In the genomic region with DNA sequence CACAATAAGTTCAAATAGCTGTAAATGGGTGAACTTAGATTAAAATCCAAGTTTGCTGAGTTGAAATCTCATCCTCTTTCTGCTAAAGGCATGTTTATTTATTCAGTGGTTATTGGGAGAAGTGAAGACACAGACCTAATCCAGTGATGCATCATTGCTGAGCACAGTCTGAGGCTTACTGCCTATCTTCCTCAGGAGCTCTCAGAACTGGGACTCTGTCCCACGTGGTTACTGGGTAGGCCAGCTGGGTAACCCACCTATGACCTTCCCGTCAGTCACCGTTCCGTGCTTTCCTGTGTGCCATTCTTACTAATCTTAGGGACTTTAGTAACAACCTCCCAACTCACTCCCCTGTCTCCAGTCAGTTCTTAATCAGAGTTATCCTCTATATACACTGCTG, we compare ENCODE assay signal across 21 cellular contexts.
A peak's percentile ranks its signal among the peaks of the same experiment; 100 is the strongest.
DNase-seq lines count a peak whose midpoint lies in the region; ATAC-seq, FAIRE-seq and TF ChIP-seq lines count a peak whose summit lies in the region.
"Had no signal": no experiment of that assay in that cellular context is flagged by ENCODE, and none has a peak within 500 bp of the region (broad histone marks: within the 10 kb centered on the region; RNA-seq: fewer than 3 reads in every experiment).

No MANE protein-coding gene starts in this region.

- intact Hi-C loops in GM12878 (cut with micrococcal nuclease; ENCODE audit: unreplicated experiment) (no loop called here), cardiac septum (cut with DNase I) (no loop called here)
- intact Hi-C loops in activated CD4-positive, alpha-beta T cell treated with anti-CD3 and anti-CD28 coated beads for 36 hours (cut with DNase I, micrococcal nuclease), result no loop called here

- H3K79me1 ChIP-seq in mesenchymal stem cell (replicated peaks; ENCODE audit: low read length, poor library complexity, severe bottlenecking), result no peaks in the 10 kb centered on the region

- H4K91ac ChIP-seq in mesenchymal stem cell (ENCODE audit: low read length), result no peak overlapping the region

- TF ChIP-seq POLR2A in GM12878 (IDR thresholded peaks at IDR 0.05; ENCODE audit: low read depth, low read length), result no peak

- H3K9me3 Mint-ChIP-seq in activated CD4-positive, alpha-beta T cell treated with anti-CD3 and anti-CD28 coated beads for 36 hours (ENCODE audit: low read depth), result peaks cover 5% of the 10 kb centered on the region

- no peak overlapping the region for H3K23ac ChIP-seq in mesenchymal stem cell (ENCODE audit: low read length in 2 of 2)

- no peaks in the 10 kb centered on the region for H3K36me3 ChIP-seq in GM12878 (ENCODE audit: control insufficient read depth in 2 of 2, insufficient read depth in 2 of 2, low read length in 1 of 2)
- H3K36me3 ChIP-seq in mesenchymal stem cell (ENCODE audit: control insufficient read depth in 1 of 2, insufficient read depth in 2 of 2, low read depth in 1 of 2, low read length in 2 of 2), result no peaks in the 10 kb centered on the region
- H3K36me3 ChIP-seq in HAP-1 (replicated peaks), result no peaks in the 10 kb centered on the region
- H3K36me3 ChIP-seq: BE2C, SJSA1 had no signal

- no peak overlapping the region for H3K4ac ChIP-seq in mesenchymal stem cell (ENCODE audit: low read depth in 1 of 2, low read length in 2 of 2)

- H3K27me3 ChIP-seq in GM12878 (replicated peaks in 1 of 2; ENCODE audit: control insufficient read depth in 2 of 2, insufficient read depth in 2 of 2, low read length in 1 of 2) (no peaks in the 10 kb centered on the region), mesenchymal stem cell (ENCODE audit: control insufficient read depth in 1 of 2, insufficient read depth in 1 of 2, low read length in 2 of 2) (no peaks in the 10 kb centered on the region), HAP-1 (ENCODE audit: low read depth) (no peaks in the 10 kb centered on the region)
- H3K27me3 ChIP-seq: BE2C, SJSA1 had no signal

- H3K36me3 Mint-ChIP-seq in activated CD4-positive, alpha-beta T cell treated with anti-CD3 and anti-CD28 coated beads for 36 hours (ENCODE audit: low read depth), result no peaks in the 10 kb centered on the region
- H3K36me3 Mint-ChIP-seq: CD4-positive, CD25-positive, alpha-beta regulatory T cell had no signal

- DNase-seq in GM12878 (ENCODE audit: low read depth, low spot score) (no peak), mesenchymal stem cell (no peak), DMS114 treated with DMSO at 0.1 percent for 48 hours (lab: John Stamatoyannopoulos, UW; ENCODE audit: unreplicated experiment) (no peak), cardiac septum (ENCODE audit: low spot score) (no peak), HAP-1 (ENCODE audit: low spot score in 2 of 2) (no peak)
- no peak for DNase-seq in activated CD4-positive, alpha-beta T cell treated with anti-CD3 and anti-CD28 coated beads for 36 hours
- DNase-seq: BE2C; CD4-positive, CD25-positive, alpha-beta regulatory T cell; COR-L47; EL; H7; KG1; NCI-H1417 treated with DMSO at 0.1 percent for 48 hours; NCI-H1930; NCI-H226; NCI-H524 had no signal

- no peaks in the 10 kb centered on the region for H3K79me2 ChIP-seq in GM12878 (ENCODE audit: control insufficient read depth, insufficient read depth, low read length)

- TF ChIP-seq RAD21 in GM12878 (IDR thresholded peaks at IDR 0.05; ENCODE audit: insufficient read depth, low read depth, low read length), result no peak

- no peak overlapping the region for H2BK120ac ChIP-seq in mesenchymal stem cell (ENCODE audit: low read depth, low read length)

- peak; percentile 44 for ATAC-seq in GM18907 (IDR thresholded peaks at IDR 0.05; ENCODE audit: unreplicated experiment)
- peak; percentile 80 for ATAC-seq in HG03432 (IDR thresholded peaks at IDR 0.05; ENCODE audit: unreplicated experiment)
- ATAC-seq in GM12878, result no peak
- ATAC-seq in activated CD4-positive, alpha-beta T cell treated with anti-CD3 and anti-CD28 coated beads for 36 hours, result no peak

- no TSS peak for BruUV-seq in GM12878 (replicated peaks; lab: Mats Ljungman, UMichigan)

- H3K27ac Mint-ChIP-seq in activated CD4-positive, alpha-beta T cell treated with anti-CD3 and anti-CD28 coated beads for 36 hours, result no peak overlapping the region
- H3K27ac Mint-ChIP-seq: CD4-positive, CD25-positive, alpha-beta regulatory T cell had no signal

- H3K14ac ChIP-seq in mesenchymal stem cell (ENCODE audit: low read length in 2 of 2), result no peak overlapping the region

- RAD21 ChIA-PET in GM12878 (lab: Charles Lee; ENCODE audit: unreplicated experiment), result no interaction called here

- H3K4me3 ChIP-seq in GM12878 (no peak overlapping the region), mesenchymal stem cell (ENCODE audit: insufficient read depth in 1 of 2, low read depth in 1 of 2, low read length in 2 of 2) (no peak overlapping the region), HAP-1 (no peak overlapping the region)
- H3K4me3 ChIP-seq: SJSA1 had no signal

- H2AFZ ChIP-seq in GM12878 (ENCODE audit: control insufficient read depth, low read depth, low read length) (no peak overlapping the region), mesenchymal stem cell (ENCODE audit: low read depth, low read length) (no peak overlapping the region)

- no peaks in the 10 kb centered on the region for H3K4me1 Mint-ChIP-seq in activated CD4-positive, alpha-beta T cell treated with anti-CD3 and anti-CD28 coated beads for 36 hours
- H3K4me1 Mint-ChIP-seq: CD4-positive, CD25-positive, alpha-beta regulatory T cell had no signal

- H3K27me3 Mint-ChIP-seq in activated CD4-positive, alpha-beta T cell treated with anti-CD3 and anti-CD28 coated beads for 36 hours, result no peaks in the 10 kb centered on the region

- H3K27ac ChIP-seq in GM12878 (ENCODE audit: control insufficient read depth, insufficient read depth), result no peak overlapping the region
- no peak overlapping the region for H3K27ac ChIP-seq in mesenchymal stem cell (ENCODE audit: low read length, poor library complexity, severe bottlenecking)
- H3K27ac ChIP-seq: SJSA1 had no signal

- 27% methylated on average over 4 of the region's 4 CpGs for WGBS in GM12878 (ENCODE audit: insufficient coverage, insufficient replicate concordance, low lambda C conversion rate, missing lambda C conversion rate)
- WGBS in mesenchymal stem cell, result 49% methylated on average over 4 of the region's 4 CpGs

- POLR2A ChIA-PET in GM12878 (lab: Charles Lee), result no interaction called here
- POLR2A ChIA-PET in activated CD4-positive, alpha-beta T cell treated with anti-CD3 and anti-CD28 coated beads for 36 hours (lab: Charles Lee), result no interaction called here

- no peak overlapping the region for H3K18ac ChIP-seq in mesenchymal stem cell (ENCODE audit: low read depth in 1 of 2, low read length in 2 of 2)

- H2AK5ac ChIP-seq in mesenchymal stem cell (ENCODE audit: low read length, severe bottlenecking), result no peak overlapping the region

- in situ Hi-C loops in GM12878 (cut with MboI) (no loop called here), HAP-1 (cut with MboI; ENCODE audit: low sequenced_read_pairs) (no loop called here)

- CTCF ChIA-PET in GM12878 (lab: Yijun Ruan, JAX), result no interaction called here
- CTCF ChIA-PET in activated CD4-positive, alpha-beta T cell treated with anti-CD3 and anti-CD28 coated beads for 36 hours (lab: Charles Lee), result interaction anchor here (0.6 kb wide), 1 partner anchor 192 kb away, joined by 3 read pairs; no protein-coding TSS in a partner anchor

- H3K9ac ChIP-seq in GM12878 (ENCODE audit: control insufficient read depth, insufficient read depth, low read length), result no peak overlapping the region
- no peak overlapping the region for H3K9ac ChIP-seq in mesenchymal stem cell (ENCODE audit: low read length)

- no peak for TF ChIP-seq EP300 in GM12878 (IDR thresholded peaks at IDR 0.05; ENCODE audit: borderline replicate concordance in 1 of 2, control insufficient read depth in 1 of 2, low read depth in 2 of 2, low read length in 2 of 2)

- FAIRE-seq in GM12878 (lab: Jason Lieb, UNC), result peak; percentile 18
- FAIRE-seq: GM12892, GM18507 had no signal

- H3K9me3 ChIP-seq in GM12878 (replicated peaks; ENCODE audit: control insufficient read depth, insufficient read depth, low read length), result no peaks in the 10 kb centered on the region
- no peaks in the 10 kb centered on the region for H3K9me3 ChIP-seq in mesenchymal stem cell (ENCODE audit: control insufficient read depth, low read length)
- no peaks in the 10 kb centered on the region for H3K9me3 ChIP-seq in HAP-1
- H3K9me3 ChIP-seq: BE2C, SJSA1 had no signal

- no peaks in the 10 kb centered on the region for H3K4me1 ChIP-seq in GM12878 (ENCODE audit: control insufficient read depth, insufficient read depth, low read length)
- H3K4me1 ChIP-seq in mesenchymal stem cell (ENCODE audit: control insufficient read depth, insufficient read depth, low read depth, low read length), result no peaks in the 10 kb centered on the region
- H3K4me1 ChIP-seq in HAP-1, result no peaks in the 10 kb centered on the region
- H3K4me1 ChIP-seq: BE2C, SJSA1 had no signal

- H2BK15ac ChIP-seq in mesenchymal stem cell (ENCODE audit: low read depth, poor library complexity, severe bottlenecking), result peak overlapping the region; percentile 7

- no peak overlapping the region for H4K8ac ChIP-seq in mesenchymal stem cell (ENCODE audit: low read length)

- H3K4me3 Mint-ChIP-seq in activated CD4-positive, alpha-beta T cell treated with anti-CD3 and anti-CD28 coated beads for 36 hours, result no peak overlapping the region
- H3K4me3 Mint-ChIP-seq: CD4-positive, CD25-positive, alpha-beta regulatory T cell had no signal

- no peak overlapping the region for H2BK5ac ChIP-seq in mesenchymal stem cell (ENCODE audit: low read depth, low read length, poor library complexity, severe bottlenecking)

- SMC1A ChIA-PET in GM12878 (lab: Charles Lee; ENCODE audit: uncharacterized antibody, unreplicated experiment), result no interaction called here

- no peak overlapping the region for H2BK12ac ChIP-seq in mesenchymal stem cell (ENCODE audit: low read length in 2 of 2)

- no peak for TF ChIP-seq CTCF in GM12878 (IDR thresholded peaks at IDR 0.05 in 2 of 3, conservative IDR thresholded peaks at IDR 0.05 in 1 of 3; ENCODE audit: control insufficient read depth in 2 of 3, extremely low read depth in 1 of 3, insufficient read depth in 1 of 3, low read depth in 3 of 3, low read length in 3 of 3)

- H4K20me1 ChIP-seq in GM12878 (ENCODE audit: control insufficient read depth, insufficient read depth), result no peaks in the 10 kb centered on the region

- H3K4me2 ChIP-seq in GM12878 (ENCODE audit: control insufficient read depth, insufficient read depth) (no peak overlapping the region), mesenchymal stem cell (ENCODE audit: low read length, poor library complexity, severe bottlenecking) (no peak overlapping the region)

TF ChIP-seq in GM12878, 131 proteins besides CTCF, POLR2A, EP300 and RAD21:
- no peak for TF ChIP-seq MEF2A (IDR thresholded peaks at IDR 0.05; ENCODE audit: insufficient read depth, low read depth, low read length)
- TF ChIP-seq MYB (IDR thresholded peaks at IDR 0.05; ENCODE audit: borderline replicate concordance, low read depth, low read length), result no peak

Comparison
In these comparisons a context has a peak if more than half of its experiments do, and no peak if none do; other contexts are left out.
1. ATAC-seq: peak in GM18907 (single experiment) and HG03432 (single experiment); none in GM12878 (single experiment) and activated CD4-positive, alpha-beta T cell treated with anti-CD3 and anti-CD28 coated beads for 36 hours (single experiment).